Comparison of ENCODE assay signal across 8 cellular contexts in genomic region chr3:133805702-133806475, GRCh38. TPM values are rescaled to one million over a fixed set of nuclear protein-coding genes. Genes with fewer than 3 reads are reported as not detected.
DNase-seq lines count a peak whose midpoint lies in the region; ATAC-seq and TF ChIP-seq lines count a peak whose summit lies in the region.

Gene SRPRB (plus strand): TSS chr3:133805815. CDS start chr3:133805849, 34 bp downstream.

- H4K20me1 ChIP-seq in SK-N-SH (ENCODE audit: insufficient read depth): no peaks in the 10 kb centered on the region

- H3K27me3 ChIP-seq in SK-N-SH (ENCODE audit: insufficient read depth) (no peaks in the 10 kb centered on the region), suprapubic skin (no peaks in the 10 kb centered on the region)

- peaks cover 4% of the 10 kb centered on the region for H3F3A ChIP-seq in SK-N-SH (replicated peaks; ENCODE audit: insufficient read depth)

- H3K79me2 ChIP-seq in SK-N-SH (ENCODE audit: insufficient read depth): peaks cover 17% of the 10 kb centered on the region

- peak within 1 kb of the TSS; percentile 78 for H3K4me2 ChIP-seq in SK-N-SH

- peak within 1 kb of the TSS; percentile 64 for H3K9ac ChIP-seq in SK-N-SH

- WGBS in SK-N-SH (ENCODE audit: low lambda C conversion rate): 1% methylated on average over 26 of the region's 53 CpGs
- WGBS in suprapubic skin: 0% methylated on average over 22 of the region's 53 CpGs

- H3K27ac ChIP-seq in SK-N-SH (ENCODE audit: low read depth in 2 of 2, low read length in 1 of 2) (peak within 1 kb of the TSS in 1 of 2 experiments; percentile 50; a peak in 2 of 4 replicates), suprapubic skin (peak within 1 kb of the TSS; percentile 58)

- peak; percentile 98 for ATAC-seq in HG02610 (IDR thresholded peaks at IDR 0.05; ENCODE audit: unreplicated experiment)

- no peak for TF ChIP-seq RAD21 in SK-N-SH (IDR thresholded peaks at IDR 0.05; ENCODE audit: low read length)

- H3K4me1 ChIP-seq in SK-N-SH (ENCODE audit: control insufficient read depth in 1 of 2, insufficient read depth in 2 of 2, low read depth in 1 of 2, low read length in 1 of 2) (peaks cover 0 to 6% of the 10 kb centered on the region in 2 experiments; a peak in 2 of 4 replicates), suprapubic skin (peaks cover 12% of the 10 kb centered on the region)

- TF ChIP-seq CTCF in GM10248 (IDR thresholded peaks at IDR 0.05; ENCODE audit: control extremely low read depth, extremely low read depth, low read depth, missing control alignments) (no peak), SK-N-SH (IDR thresholded peaks at IDR 0.05) (no peak), suprapubic skin (IDR thresholded peaks at IDR 0.05) (no peak)

- TF ChIP-seq EP300 in SK-N-SH (IDR thresholded peaks at IDR 0.05; ENCODE audit: borderline replicate concordance in 1 of 2, low read depth in 1 of 2, low read length in 1 of 2): no peak
- no peak for TF ChIP-seq EP300 in suprapubic skin (IDR thresholded peaks at IDR 0.05)

- H3K36me3 ChIP-seq in SK-N-SH (replicated peaks in 1 of 2; ENCODE audit: control insufficient read depth in 1 of 2, insufficient read depth in 2 of 2, low read length in 1 of 2): peaks cover 25 to 29% of the 10 kb centered on the region in 2 experiments
- peaks cover 17% of the 10 kb centered on the region for H3K36me3 ChIP-seq in suprapubic skin

- H3K9me3 ChIP-seq in SK-N-SH: no peaks in the 10 kb centered on the region
- no peaks in the 10 kb centered on the region for H3K9me3 ChIP-seq in suprapubic skin

- POLR2A ChIA-PET in GM10248 (lab: Yijun Ruan, JAX): no interaction called here
- POLR2A ChIA-PET in SK-N-SH (lab: Yijun Ruan, JAX): no interaction called here

- H3K9me2 ChIP-seq in SK-N-SH: no peaks in the 10 kb centered on the region

- peak within 1 kb of the TSS; percentile 97 for H2AFZ ChIP-seq in SK-N-SH (ENCODE audit: low read depth)

- CTCF ChIA-PET in GM10248 (lab: Yijun Ruan, JAX): interaction anchor here (1.1 to 1.9 kb wide), 2 partner anchors 11 to 12 kb away, joined by 3 to 10 read pairs; no protein-coding TSS in a partner anchor
- CTCF ChIA-PET in SK-N-SH (lab: Yijun Ruan, JAX): interaction anchor here (1.4 to 2.3 kb wide), 3 partner anchors 15 to 407 kb away, joined by 4 to 6 read pairs (median 5); no protein-coding TSS in a partner anchor

- peak; percentile 98 for DNase-seq in GM10248 (ENCODE audit: extremely low spot score)
- peak; percentile 95 for DNase-seq in NCI-H1092 (lab: John Stamatoyannopoulos, UW)
- peak; percentile 96 for DNase-seq in SK-N-SH
- DNase-seq in activated naive CD4-positive, alpha-beta T cell treated with anti-CD3 and anti-CD28 coated beads, Interleukin-2, amount 50 U/mL, for 16 hours: peak; percentile 98
- peak; percentile 65 for DNase-seq in glomerular endothelial cell (ENCODE audit: extremely low read depth, low read depth, low spot score)
- DNase-seq in occipital lobe (lab: John Stamatoyannopoulos, UW): peak; percentile 95
- peak; percentile 94 to 95 for DNase-seq in suprapubic skin (ENCODE audit: low spot score in 2 of 2)

- H3K4me3 ChIP-seq in SK-N-SH (ENCODE audit: low read depth in 2 of 2, low read length in 1 of 2) (peak within 1 kb of the TSS; percentile 83 to 93), suprapubic skin (peak within 1 kb of the TSS; percentile 97)

- no peak for TF ChIP-seq POLR2A in suprapubic skin (IDR thresholded peaks at IDR 0.05)

TF ChIP-seq in SK-N-SH, 30 proteins besides CTCF, POLR2A, EP300 and RAD21 (continues in another document):
- TF ChIP-seq CHD2 (IDR thresholded peaks at IDR 0.05; ENCODE audit: low read length, partially characterized antibody): peak; percentile 84
- peak; percentile 80 for TF ChIP-seq POLR2AphosphoS5 (IDR thresholded peaks at IDR 0.05; ENCODE audit: low read depth, low read length)
- TF ChIP-seq SMC3 (IDR thresholded peaks at IDR 0.05; ENCODE audit: low read depth, low read length): no peak
- no peak for TF ChIP-seq USF1 (IDR thresholded peaks at IDR 0.05; ENCODE audit: borderline replicate concordance, low read depth)
- TF ChIP-seq ZBTB33 (IDR thresholded peaks at IDR 0.05; ENCODE audit: borderline replicate concordance, low read depth): no peak; the same call in 1 of the 2 replicates
- no peak for TF ChIP-seq TEAD4 (IDR thresholded peaks at IDR 0.05; ENCODE audit: borderline replicate concordance, insufficient read depth)
- TF ChIP-seq ELF1 (IDR thresholded peaks at IDR 0.05): 0 out of 2 replicates have a peak, but pooled peaks have one; percentile 16
- TF ChIP-seq IRF3 (IDR thresholded peaks at IDR 0.05; ENCODE audit: low read depth, low read length): no peak
- no peak for TF ChIP-seq GABPA (IDR thresholded peaks at IDR 0.05; ENCODE audit: low read depth)
- TF ChIP-seq MEF2A (IDR thresholded peaks at IDR 0.05; ENCODE audit: borderline replicate concordance, low read depth): no peak
- TF ChIP-seq RCOR1 (IDR thresholded peaks at IDR 0.05; ENCODE audit: low read length): no peak
- TF ChIP-seq EZH2phosphoT487 (IDR thresholded peaks at IDR 0.05; ENCODE audit: borderline replicate concordance, low read depth): no peak
- TF ChIP-seq REST (IDR thresholded peaks at IDR 0.05; ENCODE audit: low read depth, low read length): no peak
- 0 out of 2 replicates have a peak, but pooled peaks have one; percentile 39 for TF ChIP-seq TAF1 (IDR thresholded peaks at IDR 0.05; ENCODE audit: borderline replicate concordance, low read depth, low read length)

RNA-seq across cellular contexts. Expression of gene SRPRB, which starts in this region (rescaled TPM):
- polyA plus RNA-seq in SK-N-SH (2012; rRNA removed): 28.8 and 54.3 TPM in 2 replicates
- 42.1 and 43.6 TPM in 2 replicates for polyA plus RNA-seq in SK-N-SH (2012; cell fraction: cytosol; rRNA removed)
- 25.7 and 28.3 TPM in 2 replicates for polyA plus RNA-seq in SK-N-SH (2012; cell fraction: nucleus; rRNA removed)
- 40.1 and 49.5 TPM in 2 replicates for total RNA-seq in glomerular endothelial cell
- total RNA-seq in occipital lobe: 32.8 TPM
- 10 to 100 TPM; 21.1 to 36.5 (median 23.8) TPM for total RNA-seq in suprapubic skin
